ENCODE assay signal across 23 cellular contexts in the genomic region with DNA sequence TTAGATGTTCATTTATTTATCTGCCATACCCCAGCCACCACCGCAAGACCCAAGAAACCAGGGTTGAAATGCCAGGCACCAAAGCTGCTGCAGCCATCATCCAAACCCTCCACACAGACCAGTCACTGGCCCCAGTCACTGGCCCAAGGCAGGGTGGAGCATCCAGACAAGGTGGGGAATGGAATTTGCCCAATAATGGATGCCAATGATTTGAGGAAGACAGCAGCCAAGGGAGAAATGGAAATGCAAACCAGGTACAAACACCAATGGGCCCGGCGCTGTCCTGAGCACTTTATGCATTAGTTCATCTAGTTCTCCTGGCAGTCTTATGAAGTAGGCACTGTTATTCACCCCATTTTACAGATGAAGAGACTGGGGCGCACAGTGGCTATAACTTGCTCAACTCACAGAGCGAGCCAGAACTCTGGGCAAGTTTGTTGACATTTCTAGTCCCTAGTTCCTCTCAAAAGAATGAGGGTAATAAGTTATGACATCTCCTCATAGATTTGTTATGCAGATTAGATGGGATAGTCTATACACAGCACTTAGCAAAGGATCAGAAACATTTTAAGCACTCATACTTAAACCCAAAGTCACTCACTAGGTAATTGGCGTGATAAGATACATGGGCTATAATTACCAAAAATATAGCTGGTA.
"Had no signal": no experiment of that assay in that cellular context is flagged by ENCODE, and none has a peak within 500 bp of the region (broad histone marks: within the 10 kb centered on the region; RNA-seq: fewer than 3 reads in every experiment).

No MANE protein-coding gene starts in this region.

- H3K27me3 Mint-ChIP-seq: progenitor cell of endocrine pancreas; stimulated activated naive CD8-positive, alpha-beta T cell treated with anti-CD3 and anti-CD28 coated beads, Interleukin-15, amount 100 ng/mL, for 72 hours had no signal

- H3K4me1 ChIP-seq: gastrocnemius medialis had no signal

- H3K4me3 Mint-ChIP-seq: dendritic cell treated with granulocyte-macrophage colony-stimulating factor and Interleukin-4, amounts not matched to agents 40 ng/mL and 50 ng/mL, for 4 days; endodermal cell; natural killer cell; neural crest cell; stimulated activated naive CD8-positive, alpha-beta T cell treated with anti-CD3 and anti-CD28 coated beads, Interleukin-15, amount 100 ng/mL, for 72 hours had no signal

- H3K27ac ChIP-seq: epithelial cell of prostate, gastrocnemius medialis, lower lobe of right lung, neutrophil, parathyroid adenoma, suprapubic skin, transverse colon had no signal

- DNase-seq: effector CD8-positive, alpha-beta T cell; endodermal cell; foreskin fibroblast; gastrocnemius medialis; head of caudate nucleus; left ventricle myocardium superior; lower lobe of right lung; natural killer cell; stimulated activated CD4-positive, alpha-beta T cell treated with anti-CD3 and anti-CD28 coated beads, Interleukin-12 subunit alpha, Interleukin-12 subunit beta, amount 100 ng/mL, for 4 hours; stimulated activated CD4-positive, alpha-beta T cell treated with anti-CD3 and anti-CD28 coated beads, Interleukin-1b, Interleukin-23, amount 100 ng/mL, for 48 hours; stimulated activated CD4-positive, alpha-beta T cell treated with anti-CD3 and anti-CD28 coated beads, Interleukin-4, amount 100 ng/mL, for 1 hour; stimulated activated CD8-positive, alpha-beta memory T cell treated with anti-CD3 and anti-CD28 coated beads, Interleukin-4, amount 100 ng/mL, for 48 hours; stimulated activated naive CD4-positive, alpha-beta T cell; stimulated activated naive CD8-positive, alpha-beta T cell treated with anti-CD3 and anti-CD28 coated beads, Interleukin-15, amount 100 ng/mL, for 72 hours; transverse colon had no signal

- H3K4me1 Mint-ChIP-seq: endodermal cell; natural killer cell; neural crest cell; stimulated activated naive CD8-positive, alpha-beta T cell treated with anti-CD3 and anti-CD28 coated beads, Interleukin-15, amount 100 ng/mL, for 72 hours had no signal

- H3K36me3 ChIP-seq: lower lobe of right lung, suprapubic skin, transverse colon had no signal

- H3K9me3 ChIP-seq: gastrocnemius medialis, lower lobe of right lung, neutrophil, suprapubic skin, transverse colon had no signal

- H3K9ac ChIP-seq: parathyroid adenoma had no signal

- H3K9me3 Mint-ChIP-seq: dendritic cell treated with granulocyte-macrophage colony-stimulating factor and Interleukin-4, amounts not matched to agents 40 ng/mL and 50 ng/mL, for 4 days; endodermal cell; natural killer cell; neural crest cell; stimulated activated naive CD8-positive, alpha-beta T cell treated with anti-CD3 and anti-CD28 coated beads, Interleukin-15, amount 100 ng/mL, for 72 hours had no signal

- H3K4me3 ChIP-seq: gastrocnemius medialis, lower lobe of right lung, smooth muscle cell, suprapubic skin, transverse colon had no signal

- H3K27ac Mint-ChIP-seq: dendritic cell treated with granulocyte-macrophage colony-stimulating factor and Interleukin-4, amounts not matched to agents 40 ng/mL and 50 ng/mL, for 4 days; endodermal cell; natural killer cell; progenitor cell of endocrine pancreas; stimulated activated naive CD8-positive, alpha-beta T cell treated with anti-CD3 and anti-CD28 coated beads, Interleukin-15, amount 100 ng/mL, for 72 hours had no signal

- H3K27me3 ChIP-seq: gastrocnemius medialis, suprapubic skin, transverse colon had no signal
